ENCODE assay signal across 1 cellular context in genomic region chr12:56636118-56636674, GRCh38.
TF ChIP-seq lines count a peak whose summit lies in the region.

No MANE protein-coding gene starts in this region.

TF ChIP-seq in K562, 482 proteins besides CTCF, POLR2A, EP300 and RAD21 (continued from another document and continues in another):
- TF ChIP-seq ZNF407 (IDR thresholded peaks at IDR 0.05; ENCODE audit: low read depth): no peak
- TF ChIP-seq, protein P1, sequence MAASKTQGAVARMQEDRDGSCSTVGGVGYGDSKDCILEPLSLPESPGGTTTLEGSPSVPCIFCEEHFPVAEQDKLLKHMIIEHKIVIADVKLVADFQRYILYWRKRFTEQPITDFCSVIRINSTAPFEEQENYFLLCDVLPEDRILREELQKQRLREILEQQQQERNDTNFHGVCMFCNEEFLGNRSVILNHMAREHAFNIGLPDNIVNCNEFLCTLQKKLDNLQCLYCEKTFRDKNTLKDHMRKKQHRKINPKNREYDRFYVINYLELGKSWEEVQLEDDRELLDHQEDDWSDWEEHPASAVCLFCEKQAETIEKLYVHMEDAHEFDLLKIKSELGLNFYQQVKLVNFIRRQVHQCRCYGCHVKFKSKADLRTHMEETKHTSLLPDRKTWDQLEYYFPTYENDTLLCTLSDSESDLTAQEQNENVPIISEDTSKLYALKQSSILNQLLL (CRISPR knock-in tag; IDR thresholded peaks at IDR 0.05; ENCODE audit: borderline replicate concordance): no peak
- TF ChIP-seq, protein P2, sequence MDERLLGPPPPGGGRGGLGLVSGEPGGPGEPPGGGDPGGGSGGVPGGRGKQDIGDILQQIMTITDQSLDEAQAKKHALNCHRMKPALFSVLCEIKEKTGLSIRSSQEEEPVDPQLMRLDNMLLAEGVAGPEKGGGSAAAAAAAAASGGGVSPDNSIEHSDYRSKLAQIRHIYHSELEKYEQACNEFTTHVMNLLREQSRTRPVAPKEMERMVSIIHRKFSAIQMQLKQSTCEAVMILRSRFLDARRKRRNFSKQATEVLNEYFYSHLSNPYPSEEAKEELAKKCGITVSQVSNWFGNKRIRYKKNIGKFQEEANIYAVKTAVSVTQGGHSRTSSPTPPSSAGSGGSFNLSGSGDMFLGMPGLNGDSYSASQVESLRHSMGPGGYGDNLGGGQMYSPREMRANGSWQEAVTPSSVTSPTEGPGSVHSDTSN (CRISPR knock-in tag; IDR thresholded peaks at IDR 0.05; ENCODE audit: low read depth): peak; percentile 51; the same call in 1 of the 2 replicates
- TF ChIP-seq, protein P2 (tag; conservative IDR thresholded peaks at IDR 0.05; ENCODE audit: low read depth): peak; percentile 65
- no peak for TF ChIP-seq ZNF75A (CRISPR knock-in tag; IDR thresholded peaks at IDR 0.05)
- no peak; the same call in 1 of the 2 replicates for TF ChIP-seq TAF7 (tag; IDR thresholded peaks at IDR 0.05)
- no peak for TF ChIP-seq NR2C2 (CRISPR knock-in tag; IDR thresholded peaks at IDR 0.05)
- no peak; the same call in 1 of the 2 replicates for TF ChIP-seq NR2C2 (tag; IDR thresholded peaks at IDR 0.05)
- TF ChIP-seq MITF (IDR thresholded peaks at IDR 0.05): no peak
- TF ChIP-seq NFATC3 (IDR thresholded peaks at IDR 0.05): peak; percentile 75
- no peak for TF ChIP-seq ZKSCAN3 (CRISPR knock-in tag; IDR thresholded peaks at IDR 0.05)
- no peak for TF ChIP-seq ZNF384 (IDR thresholded peaks at IDR 0.05; ENCODE audit: low read depth, low read length)
- no peak for TF ChIP-seq NFYB (IDR thresholded peaks at IDR 0.05; ENCODE audit: extremely low read depth, insufficient read length)
- TF ChIP-seq MTA2 (IDR thresholded peaks at IDR 0.05; ENCODE audit: low read depth): no peak
- TF ChIP-seq MCM5 (IDR thresholded peaks at IDR 0.05; ENCODE audit: low read depth): no peak
- no peak for TF ChIP-seq PCBP1 (IDR thresholded peaks at IDR 0.05; ENCODE audit: low read depth, low read length, poor library complexity, severe bottlenecking)
- TF ChIP-seq MEF2D (tag; conservative IDR thresholded peaks at IDR 0.05; ENCODE audit: low read depth): no peak
- TF ChIP-seq, protein P3, sequence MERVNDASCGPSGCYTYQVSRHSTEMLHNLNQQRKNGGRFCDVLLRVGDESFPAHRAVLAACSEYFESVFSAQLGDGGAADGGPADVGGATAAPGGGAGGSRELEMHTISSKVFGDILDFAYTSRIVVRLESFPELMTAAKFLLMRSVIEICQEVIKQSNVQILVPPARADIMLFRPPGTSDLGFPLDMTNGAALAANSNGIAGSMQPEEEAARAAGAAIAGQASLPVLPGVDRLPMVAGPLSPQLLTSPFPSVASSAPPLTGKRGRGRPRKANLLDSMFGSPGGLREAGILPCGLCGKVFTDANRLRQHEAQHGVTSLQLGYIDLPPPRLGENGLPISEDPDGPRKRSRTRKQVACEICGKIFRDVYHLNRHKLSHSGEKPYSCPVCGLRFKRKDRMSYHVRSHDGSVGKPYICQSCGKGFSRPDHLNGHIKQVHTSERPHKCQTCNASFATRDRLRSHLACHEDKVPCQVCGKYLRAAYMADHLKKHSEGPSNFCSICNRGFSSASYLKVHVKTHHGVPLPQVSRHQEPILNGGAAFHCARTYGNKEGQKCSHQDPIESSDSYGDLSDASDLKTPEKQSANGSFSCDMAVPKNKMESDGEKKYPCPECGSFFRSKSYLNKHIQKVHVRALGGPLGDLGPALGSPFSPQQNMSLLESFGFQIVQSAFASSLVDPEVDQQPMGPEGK (CRISPR knock-in tag; IDR thresholded peaks at IDR 0.05; ENCODE audit: borderline replicate concordance): 0 out of 2 replicates have a peak, but pooled peaks have one; percentile 18
- TF ChIP-seq LARP7 (IDR thresholded peaks at IDR 0.05): 0 out of 2 replicates have a peak, but pooled peaks have one; percentile 72
- no peak for TF ChIP-seq CREB1 (IDR thresholded peaks at IDR 0.05)
- no peak for TF ChIP-seq CREB1 (CRISPR knock-in tag; IDR thresholded peaks at IDR 0.05)
- no peak for TF ChIP-seq KLF16 (IDR thresholded peaks at IDR 0.05)
- TF ChIP-seq TAF9B (IDR thresholded peaks at IDR 0.05; ENCODE audit: partially characterized antibody): peak; percentile 46
- TF ChIP-seq ZFP1 (CRISPR knock-in tag; IDR thresholded peaks at IDR 0.05): 0 out of 2 replicates have a peak, but pooled peaks have one; percentile 35
- TF ChIP-seq ZBTB2 (IDR thresholded peaks at IDR 0.05): no peak
- TF ChIP-seq STAG1 (CRISPR knock-in tag; IDR thresholded peaks at IDR 0.05; ENCODE audit: borderline replicate concordance): no peak
- TF ChIP-seq MEIS2 (IDR thresholded peaks at IDR 0.05; ENCODE audit: partially characterized antibody): peak; percentile 42
- no peak for TF ChIP-seq SAP30 (IDR thresholded peaks at IDR 0.05; ENCODE audit: borderline replicate concordance, insufficient read depth, low read depth, low read length, poor library complexity, severe bottlenecking)
- TF ChIP-seq THRAP3 (IDR thresholded peaks at IDR 0.05; ENCODE audit: borderline replicate concordance): no peak
- no peak for TF ChIP-seq TFAP4 (CRISPR knock-in tag; IDR thresholded peaks at IDR 0.05; ENCODE audit: borderline replicate concordance)
- peak; percentile 50; the same call in 1 of the 2 replicates for TF ChIP-seq PHF8 (IDR thresholded peaks at IDR 0.05; ENCODE audit: borderline replicate concordance, low read length)
- TF ChIP-seq TCFL5 (CRISPR knock-in tag; conservative IDR thresholded peaks at IDR 0.05): no peak
- TF ChIP-seq, protein P4, sequence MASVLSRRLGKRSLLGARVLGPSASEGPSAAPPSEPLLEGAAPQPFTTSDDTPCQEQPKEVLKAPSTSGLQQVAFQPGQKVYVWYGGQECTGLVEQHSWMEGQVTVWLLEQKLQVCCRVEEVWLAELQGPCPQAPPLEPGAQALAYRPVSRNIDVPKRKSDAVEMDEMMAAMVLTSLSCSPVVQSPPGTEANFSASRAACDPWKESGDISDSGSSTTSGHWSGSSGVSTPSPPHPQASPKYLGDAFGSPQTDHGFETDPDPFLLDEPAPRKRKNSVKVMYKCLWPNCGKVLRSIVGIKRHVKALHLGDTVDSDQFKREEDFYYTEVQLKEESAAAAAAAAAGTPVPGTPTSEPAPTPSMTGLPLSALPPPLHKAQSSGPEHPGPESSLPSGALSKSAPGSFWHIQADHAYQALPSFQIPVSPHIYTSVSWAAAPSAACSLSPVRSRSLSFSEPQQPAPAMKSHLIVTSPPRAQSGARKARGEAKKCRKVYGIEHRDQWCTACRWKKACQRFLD (CRISPR knock-in tag; IDR thresholded peaks at IDR 0.05): peak; percentile 41; the same call in 1 of the 2 replicates
- TF ChIP-seq FUS (optimal IDR thresholded peaks at IDR 0.05; ENCODE audit: low read depth, low read length): no peak
- no peak for TF ChIP-seq ZNF655 (CRISPR knock-in tag; IDR thresholded peaks at IDR 0.05)
- TF ChIP-seq, protein P5, sequence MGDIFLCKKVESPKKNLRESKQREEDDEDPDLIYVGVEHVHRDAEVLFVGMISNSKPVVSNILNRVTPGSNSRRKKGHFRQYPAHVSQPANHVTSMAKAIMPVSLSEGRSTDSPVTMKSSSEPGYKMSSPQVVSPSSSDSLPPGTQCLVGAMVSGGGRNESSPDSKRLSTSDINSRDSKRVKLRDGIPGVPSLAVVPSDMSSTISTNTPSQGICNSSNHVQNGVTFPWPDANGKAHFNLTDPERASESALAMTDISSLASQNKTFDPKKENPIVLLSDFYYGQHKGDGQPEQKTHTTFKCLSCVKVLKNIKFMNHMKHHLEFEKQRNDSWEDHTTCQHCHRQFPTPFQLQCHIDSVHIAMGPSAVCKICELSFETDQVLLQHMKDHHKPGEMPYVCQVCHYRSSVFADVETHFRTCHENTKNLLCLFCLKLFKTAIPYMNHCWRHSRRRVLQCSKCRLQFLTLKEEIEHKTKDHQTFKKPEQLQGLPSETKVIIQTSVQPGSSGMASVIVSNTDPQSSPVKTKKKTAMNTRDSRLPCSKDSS (IDR thresholded peaks at IDR 0.05; ENCODE audit: low read depth, partially characterized antibody): no peak
